10 cellular contexts compared by ENCODE assay signal in genomic region chr3:38151667-38152265, GRCh38. TPM values are rescaled to one million over a fixed set of nuclear protein-coding genes. Genes with fewer than 3 reads are reported as not detected.
DNase-seq lines count a peak whose midpoint lies in the region; ATAC-seq and TF ChIP-seq lines count a peak whose summit lies in the region.
"Had no signal": no experiment of that assay in that cellular context is flagged by ENCODE, and none has a peak within 500 bp of the region (broad histone marks: within the 10 kb centered on the region; RNA-seq: fewer than 3 reads in every experiment).

No MANE protein-coding gene starts in this region.

- peaks cover 4% of the 10 kb centered on the region for H3K9me3 Mint-ChIP-seq in activated CD8-positive, alpha-beta memory T cell treated with anti-CD3 and anti-CD28 coated beads, Interleukin-2, amount 10 ng/mL, durations not matched to agents 7 days and 5 days (ENCODE audit: low read depth)

- peaks cover 48% of the 10 kb centered on the region for H3K4me1 Mint-ChIP-seq in activated CD8-positive, alpha-beta memory T cell treated with anti-CD3 and anti-CD28 coated beads, Interleukin-2, amount 10 ng/mL, durations not matched to agents 7 days and 5 days

- TF ChIP-seq CTCF in fibroblast of mammary gland (conservative IDR thresholded peaks at IDR 0.05; ENCODE audit: control insufficient read depth, insufficient read depth, low read depth, low read length) (no peak), foreskin fibroblast (IDR thresholded peaks at IDR 0.05; ENCODE audit: low read depth, low read length) (no peak)

- peak overlapping the region; percentile 79 for H3K27ac Mint-ChIP-seq in activated CD8-positive, alpha-beta memory T cell treated with anti-CD3 and anti-CD28 coated beads, Interleukin-2, amount 10 ng/mL, durations not matched to agents 7 days and 5 days

- peak; percentile 46 for DNase-seq in activated CD8-positive, alpha-beta memory T cell treated with anti-CD3 and anti-CD28 coated beads, Interleukin-2, amount 10 ng/mL, durations not matched to agents 7 days and 5 days
- no peak for DNase-seq in activated CD8-positive, alpha-beta memory T cell treated with anti-CD3 and anti-CD28 coated beads, Interleukin-2, amount 50 U/mL, for 4 hours
- DNase-seq in SW 1271 (lab: John Stamatoyannopoulos, UW) (peak; percentile 26 to 33), fibroblast of mammary gland (ENCODE audit: low read depth) (peak; percentile 40), NCI-H748 treated with DMSO at 0.1 percent for 48 hours (lab: John Stamatoyannopoulos, UW) (no peak), foreskin fibroblast (no peak), cerebellar nuclear complex (lab: John Stamatoyannopoulos, UW) (no peak)
- DNase-seq in stimulated activated naive CD8-positive, alpha-beta T cell treated with anti-CD3 and anti-CD28 coated beads, Interleukin-15, Interleukin-2, amounts not matched to agents 100 U/mL and 50 U/mL, for 24 hours = no peak
- DNase-seq: NCI-H1930; stimulated activated CD4-positive, alpha-beta T cell treated with anti-CD3 and anti-CD28 coated beads, Interleukin-1b, Interleukin-23, amount 100 ng/mL, for 48 hours had no signal

- H3K4me3 ChIP-seq in fibroblast of mammary gland (ENCODE audit: control insufficient read depth, low read depth, low read length) = no peak overlapping the region
- no peak overlapping the region for H3K4me3 ChIP-seq in foreskin fibroblast (ENCODE audit: low read depth in 1 of 2, low read length in 2 of 2)

- ATAC-seq in activated CD8-positive, alpha-beta memory T cell treated with anti-CD3 and anti-CD28 coated beads, Interleukin-2, amount 10 ng/mL, durations not matched to agents 7 days and 5 days = peak; percentile 76
- ATAC-seq in stimulated activated naive CD8-positive, alpha-beta T cell treated with anti-CD3 and anti-CD28 coated beads, Interleukin-15, Interleukin-2, amounts not matched to agents 100 U/mL and 50 U/mL, for 24 hours = peak; percentile 58

- no peak overlapping the region for H3K4me3 Mint-ChIP-seq in activated CD8-positive, alpha-beta memory T cell treated with anti-CD3 and anti-CD28 coated beads, Interleukin-2, amount 10 ng/mL, durations not matched to agents 7 days and 5 days

- no peaks in the 10 kb centered on the region for H3K27me3 Mint-ChIP-seq in activated CD8-positive, alpha-beta memory T cell treated with anti-CD3 and anti-CD28 coated beads, Interleukin-2, amount 10 ng/mL, durations not matched to agents 7 days and 5 days

- H3K36me3 Mint-ChIP-seq in activated CD8-positive, alpha-beta memory T cell treated with anti-CD3 and anti-CD28 coated beads, Interleukin-2, amount 10 ng/mL, durations not matched to agents 7 days and 5 days = peaks cover 7% of the 10 kb centered on the region

- CTCF ChIA-PET in activated CD8-positive, alpha-beta memory T cell treated with anti-CD3 and anti-CD28 coated beads, Interleukin-2, amount 10 ng/mL, durations not matched to agents 7 days and 5 days (lab: Charles Lee) = interaction anchor here (5.5 kb wide), 1 partner anchor 12 kb away, joined by 41 read pairs; the partner anchor contains the start of gene OXSR1

RNA-seq across cellular contexts. Expression of gene MYD88, which starts 13.3 kb away (rescaled TPM):
- 10 to 100 TPM; 69.3 to 70.3 TPM for total RNA-seq in activated CD8-positive, alpha-beta memory T cell treated with anti-CD3 and anti-CD28 coated beads, Interleukin-2, amount 10 ng/mL, durations not matched to agents 7 days and 5 days

RNA-seq across cellular contexts. Expression of gene OXSR1, which starts 13.6 kb away (rescaled TPM):
- 10 to 100 TPM; 47.8 to 56.3 TPM for total RNA-seq in activated CD8-positive, alpha-beta memory T cell treated with anti-CD3 and anti-CD28 coated beads, Interleukin-2, amount 10 ng/mL, durations not matched to agents 7 days and 5 days

RNA-seq across cellular contexts. Expression of gene ACAA1, which starts 14.8 kb away (rescaled TPM):
- total RNA-seq in activated CD8-positive, alpha-beta memory T cell treated with anti-CD3 and anti-CD28 coated beads, Interleukin-2, amount 10 ng/mL, durations not matched to agents 7 days and 5 days = 10 to 100 TPM; 91.3 to 91.7 TPM

Comparison
In these comparisons a context has a peak if more than half of its experiments do, and no peak if none do; other contexts are left out.
1. DNase-seq: peak in activated CD8-positive, alpha-beta memory T cell treated with anti-CD3 and anti-CD28 coated beads, Interleukin-2, amount 10 ng/mL, durations not matched to agents 7 days and 5 days (single experiment), SW 1271 (2 of 2) and fibroblast of mammary gland (single experiment); none in activated CD8-positive, alpha-beta memory T cell treated with anti-CD3 and anti-CD28 coated beads, Interleukin-2, amount 50 U/mL, for 4 hours (single experiment), stimulated activated naive CD8-positive, alpha-beta T cell treated with anti-CD3 and anti-CD28 coated beads, Interleukin-15, Interleukin-2, amounts not matched to agents 100 U/mL and 50 U/mL, for 24 hours (single experiment), NCI-H748 treated with DMSO at 0.1 percent for 48 hours (single experiment), foreskin fibroblast (0 of 2) and cerebellar nuclear complex (0 of 2).